ENCODE assay signal across 8 cellular contexts in the genomic region with DNA sequence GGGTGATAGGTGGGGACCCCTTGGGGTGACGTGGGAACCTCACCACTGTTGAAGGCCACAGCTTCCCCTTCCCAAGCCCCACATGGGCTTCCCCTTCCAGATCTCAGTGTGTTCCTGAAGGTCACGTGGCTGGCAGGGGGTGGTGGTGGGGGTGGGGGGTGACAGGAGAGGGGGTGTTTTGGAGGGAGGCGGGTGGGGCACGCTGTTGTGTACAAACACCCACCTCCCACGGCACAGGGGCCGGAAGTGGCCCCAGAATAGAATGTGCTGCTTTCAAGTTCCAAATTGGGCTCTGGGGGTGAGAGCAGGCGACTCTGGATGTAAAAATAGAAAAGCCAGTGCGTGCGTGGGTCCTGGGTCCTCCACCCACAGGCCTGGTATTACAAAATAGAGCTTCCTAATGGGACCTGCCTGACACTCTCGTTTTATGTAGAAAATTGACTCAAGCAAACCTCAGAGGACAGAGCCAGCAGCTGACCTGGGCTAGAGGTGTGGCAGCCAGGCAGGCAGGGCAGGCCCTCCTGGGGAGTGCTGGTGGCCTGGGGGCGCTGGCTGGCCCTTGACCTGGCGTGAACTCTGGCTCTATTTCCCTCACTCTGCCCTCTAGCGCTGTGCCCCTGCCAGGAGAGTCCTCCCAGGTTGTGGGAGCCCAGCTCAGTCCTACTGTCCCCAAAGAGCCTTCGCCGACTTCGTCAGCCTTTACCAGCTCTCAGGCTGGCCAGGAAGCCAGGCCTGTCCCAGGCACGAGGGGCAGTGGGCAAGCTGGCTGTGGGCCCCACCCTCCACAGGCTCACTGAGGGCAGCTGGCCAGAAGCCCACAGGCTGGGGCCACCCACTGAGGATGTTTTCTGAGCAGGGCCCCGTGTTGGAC. TPM values are rescaled to one million over a fixed set of nuclear protein-coding genes. Genes with fewer than 3 reads are reported as not detected.
A peak's percentile ranks its signal among the peaks of the same experiment; 100 is the strongest.
DNase-seq lines count a peak whose midpoint lies in the region; ATAC-seq lines count a peak whose summit lies in the region.

No MANE protein-coding gene starts in this region.

- peak; percentile 66 for DNase-seq in activated T-cell treated with anti-CD3 and anti-CD28 coated beads for 4 hours
- no peak for DNase-seq in activated T-cell treated with anti-CD3 and anti-CD28 coated beads, Interleukin-2, amount 50 U/mL, for 1 hour
- peak; percentile 59 for DNase-seq in activated CD4-positive, alpha-beta T cell treated with anti-CD3 and anti-CD28 coated beads, Interleukin-2, amount 10 ng/mL, durations not matched to agents 7 days and 5 days
- DNase-seq in left ventricle myocardium superior: peak; percentile 71
- no peak for DNase-seq in middle frontal gyrus (ENCODE audit: extremely low spot score, low spot score)
- no peak for DNase-seq in OCI-M2 (lab: John Stamatoyannopoulos, UW; ENCODE audit: unreplicated experiment)

- CTCF ChIA-PET in activated CD4-positive, alpha-beta T cell treated with anti-CD3 and anti-CD28 coated beads, Interleukin-2, amount 10 ng/mL, durations not matched to agents 7 days and 5 days (lab: Charles Lee): interaction anchor here (0.6 to 0.7 kb wide), 2 partner anchors 14 to 750 kb away, joined by 4 read pairs; no protein-coding TSS in a partner anchor

- ATAC-seq in HG03135 (IDR thresholded peaks at IDR 0.05; ENCODE audit: unreplicated experiment) (peak; percentile 53), left ventricle myocardium superior (peak; percentile 68)
- ATAC-seq in stimulated activated memory B cell treated with anti-CD40 and anti-IgM and Interleukin-4, amounts not matched to agents 10 μg/mL and 1 μg/mL and 100 μg/mL, for 72 hours: peak; percentile 84

- H3K4me1 Mint-ChIP-seq in activated CD4-positive, alpha-beta T cell treated with anti-CD3 and anti-CD28 coated beads, Interleukin-2, amount 10 ng/mL, durations not matched to agents 7 days and 5 days: peaks cover 32% of the 10 kb centered on the region
- H3K4me1 Mint-ChIP-seq in stimulated activated memory B cell treated with anti-CD40 and anti-IgM and Interleukin-4, amounts not matched to agents 10 μg/mL and 1 μg/mL and 100 μg/mL, for 72 hours: peaks cover 67% of the 10 kb centered on the region

- POLR2A ChIA-PET in activated CD4-positive, alpha-beta T cell treated with anti-CD3 and anti-CD28 coated beads, Interleukin-2, amount 10 ng/mL, durations not matched to agents 7 days and 5 days (lab: Charles Lee): no interaction called here

- peaks cover 4% of the 10 kb centered on the region for H3K36me3 Mint-ChIP-seq in activated CD4-positive, alpha-beta T cell treated with anti-CD3 and anti-CD28 coated beads, Interleukin-2, amount 10 ng/mL, durations not matched to agents 7 days and 5 days (ENCODE audit: low read depth)
- H3K36me3 Mint-ChIP-seq in stimulated activated memory B cell treated with anti-CD40 and anti-IgM and Interleukin-4, amounts not matched to agents 10 μg/mL and 1 μg/mL and 100 μg/mL, for 72 hours: no peaks in the 10 kb centered on the region

- intact Hi-C loops in left ventricle myocardium superior (cut with micrococcal nuclease): no loop called here

- peaks cover 6% of the 10 kb centered on the region for H3K27me3 Mint-ChIP-seq in activated CD4-positive, alpha-beta T cell treated with anti-CD3 and anti-CD28 coated beads, Interleukin-2, amount 10 ng/mL, durations not matched to agents 7 days and 5 days
- H3K27me3 Mint-ChIP-seq in stimulated activated memory B cell treated with anti-CD40 and anti-IgM and Interleukin-4, amounts not matched to agents 10 μg/mL and 1 μg/mL and 100 μg/mL, for 72 hours: no peaks in the 10 kb centered on the region

- peaks cover 11% of the 10 kb centered on the region for H3K9me3 Mint-ChIP-seq in activated CD4-positive, alpha-beta T cell treated with anti-CD3 and anti-CD28 coated beads, Interleukin-2, amount 10 ng/mL, durations not matched to agents 7 days and 5 days
- H3K9me3 Mint-ChIP-seq in stimulated activated memory B cell treated with anti-CD40 and anti-IgM and Interleukin-4, amounts not matched to agents 10 μg/mL and 1 μg/mL and 100 μg/mL, for 72 hours: peaks cover 12% of the 10 kb centered on the region

- no peak overlapping the region for H3K4me3 Mint-ChIP-seq in activated CD4-positive, alpha-beta T cell treated with anti-CD3 and anti-CD28 coated beads, Interleukin-2, amount 10 ng/mL, durations not matched to agents 7 days and 5 days
- peak overlapping the region; percentile 15 for H3K4me3 Mint-ChIP-seq in stimulated activated memory B cell treated with anti-CD40 and anti-IgM and Interleukin-4, amounts not matched to agents 10 μg/mL and 1 μg/mL and 100 μg/mL, for 72 hours

- peak overlapping the region; percentile 85 for H3K27ac Mint-ChIP-seq in activated CD4-positive, alpha-beta T cell treated with anti-CD3 and anti-CD28 coated beads, Interleukin-2, amount 10 ng/mL, durations not matched to agents 7 days and 5 days
- H3K27ac Mint-ChIP-seq in stimulated activated memory B cell treated with anti-CD40 and anti-IgM and Interleukin-4, amounts not matched to agents 10 μg/mL and 1 μg/mL and 100 μg/mL, for 72 hours: peak overlapping the region; percentile 96

RNA-seq across cellular contexts. Expression of a gene that starts 5.4 kb away (rescaled TPM):
- 10 to 100 TPM; 69.3 to 78.2 TPM for total RNA-seq in activated CD4-positive, alpha-beta T cell treated with anti-CD3 and anti-CD28 coated beads, Interleukin-2, amount 10 ng/mL, durations not matched to agents 7 days and 5 days
- 25.6 TPM for total RNA-seq in left ventricle myocardium superior

RNA-seq across cellular contexts. Expression of a gene that starts 31.3 kb away (rescaled TPM):
- total RNA-seq in activated CD4-positive, alpha-beta T cell treated with anti-CD3 and anti-CD28 coated beads, Interleukin-2, amount 10 ng/mL, durations not matched to agents 7 days and 5 days: 10 to 100 TPM; 35.0 to 43.6 TPM
- 24.0 TPM for total RNA-seq in left ventricle myocardium superior

RNA-seq across cellular contexts. Expression of a gene that starts 56.2 kb away (rescaled TPM):
- total RNA-seq in activated CD4-positive, alpha-beta T cell treated with anti-CD3 and anti-CD28 coated beads, Interleukin-2, amount 10 ng/mL, durations not matched to agents 7 days and 5 days: 100 to 1,000 TPM; 264 to 266 TPM
- total RNA-seq in left ventricle myocardium superior: 228 TPM

Comparison
In these comparisons a context has a peak if more than half of its experiments do, and no peak if none do; other contexts are left out.
1. DNase-seq: peak in activated T-cell treated with anti-CD3 and anti-CD28 coated beads for 4 hours (single experiment), activated CD4-positive, alpha-beta T cell treated with anti-CD3 and anti-CD28 coated beads, Interleukin-2, amount 10 ng/mL, durations not matched to agents 7 days and 5 days (single experiment) and left ventricle myocardium superior (single experiment); none in activated T-cell treated with anti-CD3 and anti-CD28 coated beads, Interleukin-2, amount 50 U/mL, for 1 hour (single experiment), middle frontal gyrus (single experiment) and OCI-M2 (single experiment).
2. Peak in every context shown above with its lines, with median percentiles within 50 percentile points of each other: ATAC-seq.